Comparison of ENCODE assay signal across 39 cellular contexts in genomic region chr5:161897033-161897432, GRCh38. TPM values are rescaled to one million over a fixed set of nuclear protein-coding genes. Genes with fewer than 3 reads are reported as not detected.
"Had no signal": no experiment of that assay in that cellular context is flagged by ENCODE, and none has a peak within 500 bp of the region (broad histone marks: within the 10 kb centered on the region; RNA-seq: fewer than 3 reads in every experiment).

No MANE protein-coding gene starts in this region.

- H3K27me3 Mint-ChIP-seq: activated naive CD4-positive, alpha-beta T cell treated with anti-CD3 and anti-CD28 coated beads, Interleukin-2, amount 10 ng/mL, durations not matched to agents 7 days and 5 days; activated naive CD4-positive, alpha-beta T cell treated with anti-CD3 and anti-CD28 coated beads, Interleukin-2, amount 50 U/mL, for 24 hours; activated naive CD8-positive, alpha-beta T cell; activated naive CD8-positive, alpha-beta T cell treated with anti-CD3 and anti-CD28 coated beads for 36 hours; activated naive CD8-positive, alpha-beta T cell treated with anti-CD3 and anti-CD28 coated beads, Interleukin-2, amount 10 ng/mL, durations not matched to agents 7 days and 5 days; activated naive CD8-positive, alpha-beta T cell treated with anti-CD3 and anti-CD28 coated beads, Interleukin-2, amount 50 U/mL, for 24 hours; activated T-cell treated with anti-CD3 and anti-CD28 coated beads, Interleukin-2, amount 50 U/mL, for 24 hours; activated T-helper 17 cell treated with anti-CD3 and anti-CD28 coated beads, Interleukin-2, amount 50 U/mL, for 72 hours; brain; central memory CD8-positive, alpha-beta T cell had no signal

- H3K27me3 ChIP-seq: adrenal gland, ascending aorta, body of pancreas, brain microvascular endothelial cell, breast epithelium, cardiac muscle cell had no signal

- H3K27ac ChIP-seq: adrenal gland, ascending aorta, body of pancreas, brain microvascular endothelial cell, breast epithelium, cardiac muscle cell had no signal

- H3K4me1 Mint-ChIP-seq: activated naive CD4-positive, alpha-beta T cell treated with anti-CD3 and anti-CD28 coated beads, Interleukin-2, amount 10 ng/mL, durations not matched to agents 7 days and 5 days; activated naive CD4-positive, alpha-beta T cell treated with anti-CD3 and anti-CD28 coated beads, Interleukin-2, amount 50 U/mL, for 24 hours; activated naive CD8-positive, alpha-beta T cell treated with anti-CD3 and anti-CD28 coated beads for 36 hours; activated naive CD8-positive, alpha-beta T cell treated with anti-CD3 and anti-CD28 coated beads, Interleukin-2, amount 10 ng/mL, durations not matched to agents 7 days and 5 days; activated naive CD8-positive, alpha-beta T cell treated with anti-CD3 and anti-CD28 coated beads, Interleukin-2, amount 50 U/mL, for 24 hours; activated T-helper 17 cell treated with anti-CD3 and anti-CD28 coated beads, Interleukin-2, amount 50 U/mL, for 72 hours; brain; central memory CD8-positive, alpha-beta T cell had no signal

- ATAC-seq: activated naive CD4-positive, alpha-beta T cell treated with anti-CD3 and anti-CD28 coated beads, Interleukin-2, amount 50 U/mL, for 72 hours; activated naive CD8-positive, alpha-beta T cell treated with anti-CD3 and anti-CD28 coated beads, Interleukin-2, amount 50 U/mL, for 24 hours; activated T-cell treated with anti-CD3 and anti-CD28 coated beads, Interleukin-2, amount 50 U/mL, for 4 hours; activated T-cell treated with anti-CD3 and anti-CD28 coated beads, Interleukin-2, amount 50 U/mL, for 72 hours; activated T-helper 17 cell treated with anti-CD3 and anti-CD28 coated beads, Interleukin-2, amount 50 U/mL, for 72 hours; body of pancreas had no signal

- H3K4me3 ChIP-seq: adrenal gland, ascending aorta, body of pancreas, breast epithelium, cardiac muscle cell had no signal

- H3K9me3 Mint-ChIP-seq: activated naive CD4-positive, alpha-beta T cell treated with anti-CD3 and anti-CD28 coated beads, Interleukin-2, amount 50 U/mL, for 24 hours; activated naive CD8-positive, alpha-beta T cell treated with anti-CD3 and anti-CD28 coated beads for 36 hours; activated naive CD8-positive, alpha-beta T cell treated with anti-CD3 and anti-CD28 coated beads, Interleukin-2, amount 10 ng/mL, durations not matched to agents 7 days and 5 days; activated naive CD8-positive, alpha-beta T cell treated with anti-CD3 and anti-CD28 coated beads, Interleukin-2, amount 50 U/mL, for 24 hours; activated T-cell treated with anti-CD3 and anti-CD28 coated beads, Interleukin-2, amount 50 U/mL, for 24 hours; activated T-helper 1 cell treated with anti-CD3 and anti-CD28 coated beads, Interleukin-12 subunit alpha, Interleukin-12 subunit beta, Interleukin-2, Interleukin-4 antibody, amounts not matched to agents 30 ng/mL and 10 ng/mL and 1 ng/mL, durations not matched to agents 14 hours and 24 hours and 36 hours; activated T-helper 17 cell treated with anti-CD3 and anti-CD28 coated beads, Interleukin-2, amount 50 U/mL, for 72 hours; activated T-helper 2 cell treated with anti-CD3 and anti-CD28 coated beads, Interferon-gamma antibody, Interleukin-2, Interleukin-4, amounts not matched to agents 10 μg/mL and 5 μg/mL and 100 μg/mL, durations not matched to agents 14 hours and 24 hours and 36 hours; brain had no signal

- H3K9me3 ChIP-seq: adrenal gland, ascending aorta, body of pancreas, breast epithelium had no signal

- H3K36me3 ChIP-seq: adrenal gland, ascending aorta, brain microvascular endothelial cell, breast epithelium, cardiac muscle cell had no signal

- DNase-seq: activated effector memory CD4-positive, alpha-beta T cell treated with anti-CD3 and anti-CD28 coated beads, Interleukin-2, amount 50 U/mL, for 16 hours; activated effector memory CD4-positive, alpha-beta T cell treated with Interleukin-2 at 50 U/mL for 16 hours; activated gamma-delta T cell; activated gamma-delta T cell treated with Interleukin-2 at 50 U/mL for 16 hours; activated naive CD4-positive, alpha-beta T cell; activated naive CD4-positive, alpha-beta T cell treated with anti-CD3 and anti-CD28 coated beads for 36 hours; activated naive CD4-positive, alpha-beta T cell treated with anti-CD3 and anti-CD28 coated beads, Interleukin-2, amount 10 ng/mL, durations not matched to agents 7 days and 5 days; activated naive CD4-positive, alpha-beta T cell treated with anti-CD3 and anti-CD28 coated beads, Interleukin-2, amount 50 U/mL, for 16 hours; activated naive CD4-positive, alpha-beta T cell treated with Interleukin-2 at 50 U/mL for 16 hours; activated naive CD8-positive, alpha-beta T cell treated with anti-CD3 and anti-CD28 coated beads for 36 hours; activated naive CD8-positive, alpha-beta T cell treated with anti-CD3 and anti-CD28 coated beads, Interleukin-2, amount 10 ng/mL, durations not matched to agents 7 days and 5 days; activated naive CD8-positive, alpha-beta T cell treated with anti-CD3 and anti-CD28 coated beads, Interleukin-2, amount 50 U/mL, for 24 hours; activated T-cell treated with anti-CD3 and anti-CD28 coated beads, Interleukin-2, amount 50 U/mL, for 1 hour; activated T-cell treated with anti-CD3 and anti-CD28 coated beads, Interleukin-2, amount 50 U/mL, for 24 hours; activated T-cell treated with anti-CD3 and anti-CD28 coated beads, Interleukin-2, amount 50 U/mL, for 4 hours; activated T-cell treated with anti-CD3 and anti-CD28 coated beads, Interleukin-2, amount 50 U/mL, for 48 hours; activated T-cell treated with anti-CD3 and anti-CD28 coated beads, Interleukin-2, amount 50 U/mL, for 72 hours; adrenal gland; amniotic stem cell; amygdala; anterior cingulate cortex; aorta; body of pancreas; brain microvascular endothelial cell; caudate nucleus had no signal

- H3K4me1 ChIP-seq: adrenal gland, ascending aorta, body of pancreas, breast epithelium had no signal

- H3K36me3 Mint-ChIP-seq: activated naive CD4-positive, alpha-beta T cell treated with anti-CD3 and anti-CD28 coated beads, Interleukin-2, amount 10 ng/mL, durations not matched to agents 7 days and 5 days; activated naive CD4-positive, alpha-beta T cell treated with anti-CD3 and anti-CD28 coated beads, Interleukin-2, amount 50 U/mL, for 24 hours; activated naive CD4-positive, alpha-beta T cell treated with anti-CD3 and anti-CD28 coated beads, Interleukin-2, amount 50 U/mL, for 72 hours; activated naive CD8-positive, alpha-beta T cell; activated naive CD8-positive, alpha-beta T cell treated with anti-CD3 and anti-CD28 coated beads for 36 hours; activated naive CD8-positive, alpha-beta T cell treated with anti-CD3 and anti-CD28 coated beads, Interleukin-2, amount 10 ng/mL, durations not matched to agents 7 days and 5 days; brain had no signal

- H3K4me3 Mint-ChIP-seq: activated naive CD4-positive, alpha-beta T cell treated with anti-CD3 and anti-CD28 coated beads for 36 hours; activated naive CD4-positive, alpha-beta T cell treated with anti-CD3 and anti-CD28 coated beads, Interleukin-2, amount 10 ng/mL, durations not matched to agents 7 days and 5 days; activated naive CD4-positive, alpha-beta T cell treated with anti-CD3 and anti-CD28 coated beads, Interleukin-2, amount 50 U/mL, for 24 hours; activated naive CD8-positive, alpha-beta T cell; activated naive CD8-positive, alpha-beta T cell treated with anti-CD3 and anti-CD28 coated beads for 36 hours; activated naive CD8-positive, alpha-beta T cell treated with anti-CD3 and anti-CD28 coated beads, Interleukin-2, amount 10 ng/mL, durations not matched to agents 7 days and 5 days; activated naive CD8-positive, alpha-beta T cell treated with anti-CD3 and anti-CD28 coated beads, Interleukin-2, amount 50 U/mL, for 24 hours; activated T-cell treated with anti-CD3 and anti-CD28 coated beads, Interleukin-2, amount 50 U/mL, for 24 hours; activated T-cell treated with anti-CD3 and anti-CD28 coated beads, Interleukin-2, amount 50 U/mL, for 4 hours; activated T-cell treated with anti-CD3 and anti-CD28 coated beads, Interleukin-2, amount 50 U/mL, for 72 hours; activated T-helper 1 cell treated with anti-CD3 and anti-CD28 coated beads, Interleukin-12 subunit alpha, Interleukin-12 subunit beta, Interleukin-2, Interleukin-4 antibody, amounts not matched to agents 30 ng/mL and 10 ng/mL and 1 ng/mL, durations not matched to agents 14 hours and 24 hours and 36 hours; activated T-helper 17 cell treated with anti-CD3 and anti-CD28 coated beads, Interleukin-2, amount 50 U/mL, for 72 hours; brain; central memory CD8-positive, alpha-beta T cell had no signal

- H3K27ac Mint-ChIP-seq: activated naive CD4-positive, alpha-beta T cell treated with anti-CD3 and anti-CD28 coated beads for 36 hours; activated naive CD4-positive, alpha-beta T cell treated with anti-CD3 and anti-CD28 coated beads, Interleukin-2, amount 10 ng/mL, durations not matched to agents 7 days and 5 days; activated naive CD4-positive, alpha-beta T cell treated with anti-CD3 and anti-CD28 coated beads, Interleukin-2, amount 50 U/mL, for 24 hours; activated naive CD4-positive, alpha-beta T cell treated with anti-CD3 and anti-CD28 coated beads, Interleukin-2, amount 50 U/mL, for 72 hours; activated naive CD8-positive, alpha-beta T cell; activated naive CD8-positive, alpha-beta T cell treated with anti-CD3 and anti-CD28 coated beads for 36 hours; activated naive CD8-positive, alpha-beta T cell treated with anti-CD3 and anti-CD28 coated beads, Interleukin-2, amount 10 ng/mL, durations not matched to agents 7 days and 5 days; activated naive CD8-positive, alpha-beta T cell treated with anti-CD3 and anti-CD28 coated beads, Interleukin-2, amount 50 U/mL, for 24 hours; activated T-cell treated with anti-CD3 and anti-CD28 coated beads, Interleukin-2, amount 50 U/mL, for 24 hours; activated T-cell treated with anti-CD3 and anti-CD28 coated beads, Interleukin-2, amount 50 U/mL, for 72 hours; activated T-helper 1 cell treated with anti-CD3 and anti-CD28 coated beads, Interleukin-12 subunit alpha, Interleukin-12 subunit beta, Interleukin-2, Interleukin-4 antibody, amounts not matched to agents 30 ng/mL and 10 ng/mL and 1 ng/mL, durations not matched to agents 14 hours and 24 hours and 36 hours; activated T-helper 17 cell treated with anti-CD3 and anti-CD28 coated beads, Interleukin-2, amount 50 U/mL, for 72 hours; activated T-helper 2 cell treated with anti-CD3 and anti-CD28 coated beads, Interferon-gamma antibody, Interleukin-2, Interleukin-4, amounts not matched to agents 10 μg/mL and 5 μg/mL and 100 μg/mL, durations not matched to agents 14 hours and 24 hours and 36 hours; brain had no signal

RNA-seq across cellular contexts. Expression of gene GABRA1, which starts 49.1 kb away (rescaled TPM):
- total RNA-seq: activated naive CD4-positive, alpha-beta T cell treated with anti-CD3 and anti-CD28 coated beads for 36 hours; activated naive CD4-positive, alpha-beta T cell treated with anti-CD3 and anti-CD28 coated beads, Interleukin-2, amount 50 U/mL, for 72 hours; activated naive CD8-positive, alpha-beta T cell treated with anti-CD3 and anti-CD28 coated beads for 36 hours; activated naive CD8-positive, alpha-beta T cell treated with anti-CD3 and anti-CD28 coated beads, Interleukin-2, amount 10 ng/mL, durations not matched to agents 7 days and 5 days; activated T-cell treated with anti-CD3 and anti-CD28 coated beads, Interleukin-2, amount 50 U/mL, for 4 hours; activated T-cell treated with anti-CD3 and anti-CD28 coated beads, Interleukin-2, amount 50 U/mL, for 72 hours; activated T-helper 1 cell treated with anti-CD3 and anti-CD28 coated beads, Interleukin-12 subunit alpha, Interleukin-12 subunit beta, Interleukin-2, Interleukin-4 antibody, amounts not matched to agents 30 ng/mL and 10 ng/mL and 1 ng/mL, durations not matched to agents 14 hours and 24 hours and 36 hours; activated T-helper 17 cell treated with anti-CD3 and anti-CD28 coated beads, Interleukin-2, amount 50 U/mL, for 72 hours; activated T-helper 2 cell treated with anti-CD3 and anti-CD28 coated beads, Interferon-gamma antibody, Interleukin-2, Interleukin-4, amounts not matched to agents 10 μg/mL and 5 μg/mL and 100 μg/mL, durations not matched to agents 14 hours and 24 hours and 36 hours; aorta; ascending aorta; body of pancreas; breast epithelium; bronchial epithelial cell; cardiac muscle cell; cardiac septum; chondrocyte had no signal
- polyA plus RNA-seq: aorta, cardiac muscle cell had no signal
